In genomic region chrX:124605518-124605917, GRCh38 we compare ENCODE assay signal across 22 cellular contexts.
DNase-seq lines count a peak whose midpoint lies in the region; ATAC-seq, FAIRE-seq and TF ChIP-seq lines count a peak whose summit lies in the region.
"Had no signal": no experiment of that assay in that cellular context is flagged by ENCODE, and none has a peak within 500 bp of the region (broad histone marks: within the 10 kb centered on the region; RNA-seq: fewer than 3 reads in every experiment).

No MANE protein-coding gene starts in this region.

- H3K27me3 ChIP-seq in bronchial epithelial cell (ENCODE audit: control insufficient read depth, insufficient read depth, low read length): no peaks in the 10 kb centered on the region
- H3K27me3 ChIP-seq in keratinocyte (ENCODE audit: control insufficient read depth, extremely low read depth, insufficient read depth, low read length): no peaks in the 10 kb centered on the region
- H3K27me3 ChIP-seq: BE2C had no signal

- FAIRE-seq in bronchial epithelial cell (lab: Jason Lieb, UNC) (no peak), keratinocyte (lab: Jason Lieb, UNC) (peak; percentile 82), urothelium cell line (lab: Jason Lieb, UNC) (no peak)
- FAIRE-seq: A204.1, G401.6, GM12892 had no signal

- H3K9ac ChIP-seq in keratinocyte (ENCODE audit: control insufficient read depth, extremely low read depth, insufficient read depth, low read length): no peak overlapping the region
- H3K9ac ChIP-seq: BLaER1 treated with 17β-estradiol and CSF1 and Interleukin-3, amounts not matched to agents 10 nM and 100 nM had no signal

- H3K4me1 ChIP-seq in keratinocyte (ENCODE audit: control insufficient read depth, extremely low read depth, insufficient read depth, low read length): no peaks in the 10 kb centered on the region
- H3K4me1 ChIP-seq: BE2C; BLaER1 treated with 17β-estradiol and CSF1 and Interleukin-3, amounts not matched to agents 10 nM and 100 nM had no signal

- no peaks in the 10 kb centered on the region for H4K20me1 ChIP-seq in keratinocyte (ENCODE audit: control insufficient read depth, extremely low read depth, insufficient read depth, low read length)
- H4K20me1 ChIP-seq: BLaER1 treated with 17β-estradiol and CSF1 and Interleukin-3, amounts not matched to agents 10 nM and 100 nM had no signal

- no peaks in the 10 kb centered on the region for H3K9me1 ChIP-seq in keratinocyte (ENCODE audit: control insufficient read depth, extremely low read depth, insufficient read depth, low read length)

- H3K36me3 ChIP-seq in bronchial epithelial cell (ENCODE audit: control insufficient read depth, insufficient read depth, low read length) (no peaks in the 10 kb centered on the region), keratinocyte (ENCODE audit: control insufficient read depth in 2 of 2, extremely low read depth in 1 of 2, insufficient read depth in 2 of 2, low read length in 2 of 2) (no peaks in the 10 kb centered on the region)
- H3K36me3 ChIP-seq: BE2C; BLaER1 treated with 17β-estradiol and CSF1 and Interleukin-3, amounts not matched to agents 10 nM and 100 nM had no signal

- H3K4me2 ChIP-seq in keratinocyte (ENCODE audit: control insufficient read depth, extremely low read depth, insufficient read depth, low read depth, low read length): no peak overlapping the region
- H3K4me2 ChIP-seq: BLaER1 treated with 17β-estradiol and CSF1 and Interleukin-3, amounts not matched to agents 10 nM and 100 nM; GM23338 had no signal

- ATAC-seq in left colon (no peak), HG03442 (IDR thresholded peaks at IDR 0.05; ENCODE audit: unreplicated experiment) (no peak)
- ATAC-seq: GM23338, HCT116 had no signal

- no peaks in the 10 kb centered on the region for H3K9me3 ChIP-seq in keratinocyte (ENCODE audit: control insufficient read depth, low read depth, low read length)
- H3K9me3 ChIP-seq: BE2C; BLaER1 treated with 17β-estradiol and CSF1 and Interleukin-3, amounts not matched to agents 10 nM and 100 nM had no signal

- dilution Hi-C loops in keratinocyte (cut with MboI; ENCODE audit: extremely low pct_ligation_motif_present, low sequenced_read_pairs): no loop called here

- intact Hi-C loops in left colon (cut with DNase I, micrococcal nuclease): no loop called here

- H3K27ac ChIP-seq in keratinocyte (ENCODE audit: control insufficient read depth, insufficient read depth, low read length): no peak overlapping the region
- H3K27ac ChIP-seq: 22Rv1; BLaER1 treated with 17β-estradiol and CSF1 and Interleukin-3, amounts not matched to agents 10 nM and 100 nM had no signal

- DNase-seq in DMS53 (lab: John Stamatoyannopoulos, UW) (peak; percentile 7), DMS53 treated with DMSO at 0.1 percent for 48 hours (lab: John Stamatoyannopoulos, UW; ENCODE audit: unreplicated experiment) (no peak), bronchial epithelial cell (ENCODE audit: low read depth) (peak; percentile 43), keratinocyte (ENCODE audit: low read depth, low spot score) (no peak), left colon (no peak), urothelium cell line (ENCODE audit: low spot score) (no peak)
- DNase-seq: ACHN; AML-193; BE2C; CD4-positive, alpha-beta T cell; CD8-positive, alpha-beta memory T cell; DMS 273 treated with DMSO at 0.1 percent for 48 hours; DND-41; H9 had no signal

- H3K4me3 ChIP-seq in bronchial epithelial cell (ENCODE audit: low read depth, low read length): no peak overlapping the region
- H3K4me3 ChIP-seq in keratinocyte (ENCODE audit: control insufficient read depth in 2 of 3, extremely low read depth in 1 of 3, insufficient read depth in 2 of 3, low read depth in 1 of 3, low read length in 3 of 3): no peak overlapping the region
- H3K4me3 ChIP-seq: BLaER1 treated with 17β-estradiol and CSF1 and Interleukin-3, amounts not matched to agents 10 nM and 100 nM; GM23338 had no signal

- no peak overlapping the region for H2AFZ ChIP-seq in keratinocyte (ENCODE audit: control insufficient read depth, low read length)
- H2AFZ ChIP-seq: GM23338 had no signal

- no peak for TF ChIP-seq CTCF in bronchial epithelial cell (IDR thresholded peaks at IDR 0.05; ENCODE audit: insufficient read depth, low read length, severe bottlenecking)
- no peak for TF ChIP-seq CTCF in keratinocyte (optimal IDR thresholded peaks at IDR 0.05 in 1 of 3, IDR thresholded peaks at IDR 0.05 in 1 of 3, conservative IDR thresholded peaks at IDR 0.05 in 1 of 3; ENCODE audit: extremely low read depth in 1 of 3, insufficient read depth in 2 of 3, low read length in 3 of 3)

- no peaks in the 10 kb centered on the region for H3K79me2 ChIP-seq in keratinocyte (ENCODE audit: control insufficient read depth, insufficient read depth, low read length)

Comparison
In these comparisons a context has a peak if more than half of its experiments do, and no peak if none do; other contexts are left out.
1. DNase-seq: peak in DMS53 (single experiment) and bronchial epithelial cell (single experiment); none in DMS53 treated with DMSO at 0.1 percent for 48 hours (single experiment), keratinocyte (single experiment), left colon (0 of 2) and urothelium cell line (single experiment).